Comparison of ENCODE assay signal across 34 cellular contexts in the genomic region with DNA sequence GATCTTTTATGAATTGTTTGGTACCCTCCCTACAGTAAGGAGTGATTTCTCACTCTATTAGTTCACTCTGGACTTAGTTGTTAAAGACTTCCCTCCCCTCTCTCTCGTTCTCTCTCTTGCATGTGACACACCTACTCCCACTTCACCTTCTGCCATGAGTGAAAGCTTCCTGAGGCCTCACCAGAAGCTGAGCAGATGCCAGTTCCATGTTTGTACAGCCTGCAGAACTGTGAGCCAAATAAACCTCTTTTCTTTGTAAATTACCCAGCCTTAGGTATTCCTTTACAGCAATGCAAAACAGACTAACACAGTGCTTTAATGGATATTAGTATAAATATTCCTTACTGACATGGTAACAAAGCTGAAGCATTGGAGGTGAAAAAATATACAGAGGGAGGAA.
"Had no signal": no experiment of that assay in that cellular context is flagged by ENCODE, and none has a peak within 500 bp of the region (broad histone marks: within the 10 kb centered on the region; RNA-seq: fewer than 3 reads in every experiment).

No MANE protein-coding gene starts in this region.

- DNase-seq: Karpas-422, Kasumi-1, MG63, MM.1S, MV-4-11, NCI-H1048, NCI-H1092, NCI-H1092 treated with DMSO at 0.1 percent for 48 hours, NCI-H1105, NCI-H1105 treated with DMSO at 0.1 percent for 48 hours, NCI-H1417, NCI-H1417 treated with DMSO at 0.1 percent for 48 hours, NCI-H1436, NCI-H1436 treated with DMSO at 0.1 percent for 48 hours, NCI-H146, NCI-H1694, NCI-H1694 treated with DMSO at 0.1 percent for 48 hours, NCI-H187, NCI-H187 treated with DMSO at 0.1 percent for 48 hours, NCI-H1930, NCI-H2029, NCI-H2029 treated with DMSO at 0.1 percent for 48 hours, NCI-H2081, NCI-H2081 treated with DMSO at 0.1 percent for 48 hours, NCI-H2107, NCI-H2171, NCI-H2171 treated with DMSO at 0.1 percent for 48 hours, NCI-H2227 treated with DMSO at 0.1 percent for 48 hours, NCI-H226, NCI-H345, NCI-H446, NCI-H446 treated with DMSO at 0.1 percent for 48 hours, NCI-H510A, NCI-H510A treated with DMSO at 0.1 percent for 48 hours had no signal

- H3K36me3 ChIP-seq: MG63 had no signal

- H3K4me3 ChIP-seq: MG63 had no signal

- H3K27me3 ChIP-seq: MG63 had no signal
